In the genomic region with DNA sequence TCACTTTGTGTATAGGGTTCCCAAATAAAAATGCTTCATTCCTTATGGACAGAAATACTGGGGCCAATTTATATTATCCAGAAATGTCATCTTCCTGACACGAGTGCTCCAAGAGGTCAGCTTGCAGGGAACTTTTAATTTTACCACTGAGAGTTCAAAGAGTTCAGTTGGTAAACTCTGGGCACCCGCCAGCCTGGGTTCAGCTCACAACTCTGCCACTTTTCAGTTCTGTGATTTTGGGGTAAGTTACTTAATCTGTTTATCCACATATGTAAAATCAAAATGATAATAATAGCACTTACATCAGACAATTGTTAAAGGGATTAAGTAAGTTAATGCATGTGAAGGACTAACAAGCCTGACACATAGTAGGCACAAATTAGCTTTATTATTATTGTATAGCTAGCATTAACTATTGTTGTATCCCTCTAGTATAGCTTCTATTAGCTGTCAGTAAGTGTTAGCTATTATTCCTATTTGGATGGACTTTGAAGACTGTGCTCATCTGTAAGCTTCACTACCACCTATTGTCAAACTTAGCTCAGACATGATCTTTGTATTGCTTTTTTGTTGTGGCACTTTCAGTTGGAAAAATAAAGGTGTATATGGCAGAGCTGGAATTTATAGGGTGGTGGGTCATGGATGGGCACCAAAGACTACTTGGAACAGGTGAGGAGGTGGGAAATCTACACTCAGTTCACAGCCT, we compare ENCODE assay signal across 26 cellular contexts. TPM values are rescaled to one million over a fixed set of nuclear protein-coding genes. Genes with fewer than 3 reads are reported as not detected.
DNase-seq lines count a peak whose midpoint lies in the region; ATAC-seq and TF ChIP-seq lines count a peak whose summit lies in the region.
"Had no signal": no experiment of that assay in that cellular context is flagged by ENCODE, and none has a peak within 500 bp of the region (broad histone marks: within the 10 kb centered on the region; RNA-seq: fewer than 3 reads in every experiment).

No MANE protein-coding gene starts in this region.

- H3K36me3 Mint-ChIP-seq in nephron progenitor cell (ENCODE audit: low read depth), result no peaks in the 10 kb centered on the region
- no peaks in the 10 kb centered on the region for H3K36me3 Mint-ChIP-seq in activated CD4-positive, alpha-beta T cell treated with anti-CD3 and anti-CD28 coated beads for 36 hours (ENCODE audit: low read depth)
- H3K36me3 Mint-ChIP-seq: IgD-negative memory B cell; natural killer cell treated with Interleukin-12 subunit alpha and Interleukin-12 subunit beta and Interleukin-15 and Interleukin-18, amount 100 ng/mL, for 72 hours had no signal

- H2AFZ ChIP-seq in smooth muscle cell (ENCODE audit: low read depth), result no peak overlapping the region

- DNase-seq in NT2/D1 (ENCODE audit: low read depth, low spot score) (no peak), globus pallidus (ENCODE audit: low spot score) (peak; percentile 55), nephron progenitor cell (no peak), smooth muscle cell (lab: John Stamatoyannopoulos, UW; ENCODE audit: unreplicated experiment) (no peak), NCI-H1694 (lab: John Stamatoyannopoulos, UW) (no peak), NCI-H1105 treated with DMSO at 0.1 percent for 48 hours (lab: John Stamatoyannopoulos, UW) (no peak)
- DNase-seq in activated CD4-positive, alpha-beta T cell treated with anti-CD3 and anti-CD28 coated beads for 36 hours, result no peak
- DNase-seq: activated CD4-positive, alpha-beta T cell treated with anti-CD3 and anti-CD28 coated beads, Interleukin-2, amount 50 U/mL, for 1 hour; Calu3; effector memory CD8-positive, alpha-beta T cell; GOT3; left colon; NCI-H1417; NCI-H510A treated with DMSO at 0.1 percent for 48 hours; upper lobe of left lung had no signal

- H4K20me1 ChIP-seq in smooth muscle cell (ENCODE audit: low read depth), result no peaks in the 10 kb centered on the region
- H4K20me1 ChIP-seq: BLaER1 had no signal

- H3K79me2 ChIP-seq in smooth muscle cell (ENCODE audit: low read depth), result no peaks in the 10 kb centered on the region

- no peak for ATAC-seq in HG03108 (IDR thresholded peaks at IDR 0.05; ENCODE audit: unreplicated experiment)
- ATAC-seq in activated CD4-positive, alpha-beta T cell treated with anti-CD3 and anti-CD28 coated beads for 36 hours, result no peak
- ATAC-seq: activated naive CD4-positive, alpha-beta T cell treated with anti-CD3 and anti-CD28 coated beads, Interleukin-2, amount 50 U/mL, for 72 hours; activated T-helper 17 cell treated with anti-CD3 and anti-CD28 coated beads, Interleukin-2, amount 50 U/mL, for 72 hours; effector memory CD8-positive, alpha-beta T cell; left colon; natural killer cell treated with Interleukin-12 subunit alpha and Interleukin-12 subunit beta and Interleukin-15 and Interleukin-18, amount 100 ng/mL, for 72 hours had no signal

- H3K4me1 ChIP-seq in NT2/D1 (ENCODE audit: insufficient read depth, insufficient read length), result no peaks in the 10 kb centered on the region
- no peaks in the 10 kb centered on the region for H3K4me1 ChIP-seq in smooth muscle cell (ENCODE audit: low read depth)
- H3K4me1 ChIP-seq: BLaER1 had no signal

- POLR2A ChIA-PET in activated CD4-positive, alpha-beta T cell treated with anti-CD3 and anti-CD28 coated beads for 36 hours (lab: Charles Lee), result no interaction called here

- H3K9ac ChIP-seq in NT2/D1 (ENCODE audit: insufficient read length, low read depth), result no peak overlapping the region
- H3K9ac ChIP-seq in smooth muscle cell (ENCODE audit: low read depth), result no peak overlapping the region
- H3K9ac ChIP-seq: BLaER1 had no signal

- H3K9me3 ChIP-seq in NT2/D1 (ENCODE audit: insufficient read depth, low read length), result peaks cover 10% of the 10 kb centered on the region
- H3K9me3 ChIP-seq in smooth muscle cell (replicated peaks; ENCODE audit: low read depth), result no peaks in the 10 kb centered on the region
- H3K9me3 ChIP-seq: upper lobe of left lung had no signal

- H3K4me1 Mint-ChIP-seq in nephron progenitor cell, result peaks cover 15% of the 10 kb centered on the region
- peaks cover 13% of the 10 kb centered on the region for H3K4me1 Mint-ChIP-seq in activated CD4-positive, alpha-beta T cell treated with anti-CD3 and anti-CD28 coated beads for 36 hours

- peaks cover 46% of the 10 kb centered on the region for H3K27me3 Mint-ChIP-seq in nephron progenitor cell (ENCODE audit: low read depth, poor library complexity)
- peaks cover 59% of the 10 kb centered on the region for H3K27me3 Mint-ChIP-seq in activated CD4-positive, alpha-beta T cell treated with anti-CD3 and anti-CD28 coated beads for 36 hours

- H3K27me3 ChIP-seq in NT2/D1 (ENCODE audit: insufficient read depth, insufficient read length), result peaks cover 7% of the 10 kb centered on the region
- peaks cover 34% of the 10 kb centered on the region for H3K27me3 ChIP-seq in smooth muscle cell (ENCODE audit: low read depth)
- H3K27me3 ChIP-seq: BLaER1 had no signal

- H3F3A ChIP-seq in smooth muscle cell (ENCODE audit: low read depth), result no peaks in the 10 kb centered on the region

- H3K4me2 ChIP-seq in smooth muscle cell, result peak overlapping the region; percentile 89
- H3K4me2 ChIP-seq: BLaER1 had no signal

- peak overlapping the region; percentile 44 for H3K4me3 ChIP-seq in NT2/D1 (ENCODE audit: insufficient read length, low read depth)
- no peak overlapping the region for H3K4me3 ChIP-seq in smooth muscle cell
- H3K4me3 ChIP-seq: BLaER1, upper lobe of left lung had no signal

- WGBS in smooth muscle cell (ENCODE audit: low lambda C conversion rate), result 94% methylated on average over 2 of the region's 2 CpGs

- H3K36me3 ChIP-seq in NT2/D1 (ENCODE audit: insufficient read depth, insufficient read length, low read length) (no peaks in the 10 kb centered on the region), smooth muscle cell (ENCODE audit: low read depth) (no peaks in the 10 kb centered on the region)
- H3K36me3 ChIP-seq: BLaER1, esophagus muscularis mucosa, upper lobe of left lung had no signal

- TF ChIP-seq CTCF in nephron progenitor cell (IDR thresholded peaks at IDR 0.05) (no peak), smooth muscle cell (IDR thresholded peaks at IDR 0.05; ENCODE audit: borderline replicate concordance, insufficient read depth, poor library complexity, severe bottlenecking) (no peak)

- peaks cover 16% of the 10 kb centered on the region for H3K9me3 Mint-ChIP-seq in nephron progenitor cell
- H3K9me3 Mint-ChIP-seq in activated CD4-positive, alpha-beta T cell treated with anti-CD3 and anti-CD28 coated beads for 36 hours (ENCODE audit: low read depth), result peaks cover 8% of the 10 kb centered on the region
- H3K9me3 Mint-ChIP-seq: activated naive CD4-positive, alpha-beta T cell treated with anti-CD3 and anti-CD28 coated beads, Interleukin-2, amount 50 U/mL, for 72 hours; activated T-helper 17 cell treated with anti-CD3 and anti-CD28 coated beads, Interleukin-2, amount 50 U/mL, for 72 hours; natural killer cell treated with Interleukin-12 subunit alpha and Interleukin-12 subunit beta and Interleukin-15 and Interleukin-18, amount 100 ng/mL, for 72 hours; stimulated activated naive CD8-positive, alpha-beta T cell treated with anti-CD3 and anti-CD28 coated beads, Interleukin-15, Interleukin-2, amounts not matched to agents 100 ng/mL and 50 ng/mL, for 24 hours; T-helper 2 cell treated with Interferon-gamma antibody and Interleukin-4, amounts not matched to agents 5 μg/mL and 100 μg/mL, for 36 hours had no signal

- H3K27ac ChIP-seq in smooth muscle cell (ENCODE audit: low read depth), result no peak overlapping the region
- H3K27ac ChIP-seq: BLaER1, esophagus muscularis mucosa, HL-60, upper lobe of left lung, VCaP had no signal

- CTCF ChIA-PET in activated CD4-positive, alpha-beta T cell treated with anti-CD3 and anti-CD28 coated beads for 36 hours (lab: Charles Lee), result interaction anchor here (0.7 to 2.3 kb wide), 5 partner anchors 12 to 199 kb away, joined by 3 to 7 read pairs (median 3); no protein-coding TSS in a partner anchor

- intact Hi-C loops in activated CD4-positive, alpha-beta T cell treated with anti-CD3 and anti-CD28 coated beads for 36 hours (cut with DNase I, micrococcal nuclease), result no loop called here

- H3K27ac Mint-ChIP-seq in nephron progenitor cell, result no peak overlapping the region
- no peak overlapping the region for H3K27ac Mint-ChIP-seq in activated CD4-positive, alpha-beta T cell treated with anti-CD3 and anti-CD28 coated beads for 36 hours
- H3K27ac Mint-ChIP-seq: activated naive CD4-positive, alpha-beta T cell treated with anti-CD3 and anti-CD28 coated beads, Interleukin-2, amount 50 U/mL, for 72 hours; activated T-helper 17 cell treated with anti-CD3 and anti-CD28 coated beads, Interleukin-2, amount 50 U/mL, for 72 hours; effector memory CD8-positive, alpha-beta T cell; natural killer cell treated with Interleukin-12 subunit alpha and Interleukin-12 subunit beta and Interleukin-15 and Interleukin-18, amount 100 ng/mL, for 72 hours; stimulated activated naive CD8-positive, alpha-beta T cell treated with anti-CD3 and anti-CD28 coated beads, Interleukin-15, Interleukin-2, amounts not matched to agents 100 ng/mL and 50 ng/mL, for 24 hours; T-helper 2 cell treated with Interferon-gamma antibody and Interleukin-4, amounts not matched to agents 5 μg/mL and 100 μg/mL, for 36 hours had no signal

- peak overlapping the region; percentile 93 for H3K4me3 Mint-ChIP-seq in nephron progenitor cell
- no peak overlapping the region for H3K4me3 Mint-ChIP-seq in activated CD4-positive, alpha-beta T cell treated with anti-CD3 and anti-CD28 coated beads for 36 hours
- H3K4me3 Mint-ChIP-seq: activated T-helper 17 cell treated with anti-CD3 and anti-CD28 coated beads, Interleukin-2, amount 50 U/mL, for 72 hours; effector memory CD8-positive, alpha-beta T cell; IgD-negative memory B cell; natural killer cell treated with Interleukin-12 subunit alpha and Interleukin-12 subunit beta and Interleukin-15 and Interleukin-18, amount 100 ng/mL, for 72 hours; stimulated activated naive CD8-positive, alpha-beta T cell treated with anti-CD3 and anti-CD28 coated beads, Interleukin-15, Interleukin-2, amounts not matched to agents 100 ng/mL and 50 ng/mL, for 24 hours; T-helper 2 cell treated with Interferon-gamma antibody and Interleukin-4, amounts not matched to agents 5 μg/mL and 100 μg/mL, for 36 hours had no signal

RNA-seq across cellular contexts. Expression of gene MEGF10, which starts 1.6 kb away (rescaled TPM):
- 3.4 and 3.6 TPM in 2 replicates for total RNA-seq in smooth muscle cell
- polyA plus RNA-seq in smooth muscle cell, result 0.83 and 1.4 TPM in 2 replicates
- not detected for total RNA-seq in activated CD4-positive, alpha-beta T cell treated with anti-CD3 and anti-CD28 coated beads for 36 hours
- total RNA-seq: natural killer cell treated with Interleukin-12 subunit alpha and Interleukin-12 subunit beta and Interleukin-15 and Interleukin-18, amount 100 ng/mL, for 72 hours had no signal
- polyA plus RNA-seq: IgD-negative memory B cell had no signal
